3 cellular contexts compared by ENCODE assay signal in the genomic region with DNA sequence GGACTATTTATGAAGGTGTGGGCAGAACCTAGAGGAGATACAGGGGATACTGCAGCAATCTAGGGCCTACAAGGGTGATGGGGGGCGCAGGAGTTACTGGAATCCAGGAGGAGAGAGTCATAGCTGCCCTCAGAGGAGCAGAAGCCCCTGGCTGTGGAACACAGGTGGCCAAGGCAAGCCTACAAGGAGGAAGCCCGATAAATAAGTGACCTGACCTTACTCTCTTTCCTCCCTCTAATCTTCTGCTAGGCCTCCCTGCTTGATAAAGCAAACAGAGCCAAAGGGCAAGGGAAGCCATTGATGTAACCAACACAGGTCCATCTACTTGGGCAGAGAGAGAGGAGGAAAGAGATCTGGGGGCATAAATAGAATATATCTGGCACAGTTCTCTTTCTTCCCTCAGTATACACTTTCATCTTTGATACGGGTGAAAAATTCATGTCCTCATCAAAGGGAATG.
TF ChIP-seq lines count a peak whose summit lies in the region.

No MANE protein-coding gene starts in this region.

TF ChIP-seq in SK-N-SH treated with all-trans-retinoic acid at 6 μM for 48 hours, 23 proteins besides CTCF, POLR2A, EP300 and RAD21 (continued from another document):
- TF ChIP-seq, protein P1, sequence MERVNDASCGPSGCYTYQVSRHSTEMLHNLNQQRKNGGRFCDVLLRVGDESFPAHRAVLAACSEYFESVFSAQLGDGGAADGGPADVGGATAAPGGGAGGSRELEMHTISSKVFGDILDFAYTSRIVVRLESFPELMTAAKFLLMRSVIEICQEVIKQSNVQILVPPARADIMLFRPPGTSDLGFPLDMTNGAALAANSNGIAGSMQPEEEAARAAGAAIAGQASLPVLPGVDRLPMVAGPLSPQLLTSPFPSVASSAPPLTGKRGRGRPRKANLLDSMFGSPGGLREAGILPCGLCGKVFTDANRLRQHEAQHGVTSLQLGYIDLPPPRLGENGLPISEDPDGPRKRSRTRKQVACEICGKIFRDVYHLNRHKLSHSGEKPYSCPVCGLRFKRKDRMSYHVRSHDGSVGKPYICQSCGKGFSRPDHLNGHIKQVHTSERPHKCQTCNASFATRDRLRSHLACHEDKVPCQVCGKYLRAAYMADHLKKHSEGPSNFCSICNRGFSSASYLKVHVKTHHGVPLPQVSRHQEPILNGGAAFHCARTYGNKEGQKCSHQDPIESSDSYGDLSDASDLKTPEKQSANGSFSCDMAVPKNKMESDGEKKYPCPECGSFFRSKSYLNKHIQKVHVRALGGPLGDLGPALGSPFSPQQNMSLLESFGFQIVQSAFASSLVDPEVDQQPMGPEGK (CRISPR knock-in tag; IDR thresholded peaks at IDR 0.05; ENCODE audit: borderline replicate concordance), result no peak
TF ChIP-seq in SK-N-SH treated with all-trans-retinoic acid at 6 μM for 48 hours: peak in this region for 1.

TF ChIP-seq in SK-N-SH, 30 proteins besides CTCF, POLR2A, EP300 and RAD21 (continued from another document):
- TF ChIP-seq, protein P2, sequence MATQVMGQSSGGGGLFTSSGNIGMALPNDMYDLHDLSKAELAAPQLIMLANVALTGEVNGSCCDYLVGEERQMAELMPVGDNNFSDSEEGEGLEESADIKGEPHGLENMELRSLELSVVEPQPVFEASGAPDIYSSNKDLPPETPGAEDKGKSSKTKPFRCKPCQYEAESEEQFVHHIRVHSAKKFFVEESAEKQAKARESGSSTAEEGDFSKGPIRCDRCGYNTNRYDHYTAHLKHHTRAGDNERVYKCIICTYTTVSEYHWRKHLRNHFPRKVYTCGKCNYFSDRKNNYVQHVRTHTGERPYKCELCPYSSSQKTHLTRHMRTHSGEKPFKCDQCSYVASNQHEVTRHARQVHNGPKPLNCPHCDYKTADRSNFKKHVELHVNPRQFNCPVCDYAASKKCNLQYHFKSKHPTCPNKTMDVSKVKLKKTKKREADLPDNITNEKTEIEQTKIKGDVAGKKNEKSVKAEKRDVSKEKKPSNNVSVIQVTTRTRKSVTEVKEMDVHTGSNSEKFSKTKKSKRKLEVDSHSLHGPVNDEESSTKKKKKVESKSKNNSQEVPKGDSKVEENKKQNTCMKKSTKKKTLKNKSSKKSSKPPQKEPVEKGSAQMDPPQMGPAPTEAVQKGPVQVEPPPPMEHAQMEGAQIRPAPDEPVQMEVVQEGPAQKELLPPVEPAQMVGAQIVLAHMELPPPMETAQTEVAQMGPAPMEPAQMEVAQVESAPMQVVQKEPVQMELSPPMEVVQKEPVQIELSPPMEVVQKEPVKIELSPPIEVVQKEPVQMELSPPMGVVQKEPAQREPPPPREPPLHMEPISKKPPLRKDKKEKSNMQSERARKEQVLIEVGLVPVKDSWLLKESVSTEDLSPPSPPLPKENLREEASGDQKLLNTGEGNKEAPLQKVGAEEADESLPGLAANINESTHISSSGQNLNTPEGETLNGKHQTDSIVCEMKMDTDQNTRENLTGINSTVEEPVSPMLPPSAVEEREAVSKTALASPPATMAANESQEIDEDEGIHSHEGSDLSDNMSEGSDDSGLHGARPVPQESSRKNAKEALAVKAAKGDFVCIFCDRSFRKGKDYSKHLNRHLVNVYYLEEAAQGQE (IDR thresholded peaks at IDR 0.05; ENCODE audit: low read depth, low read length), result no peak
- TF ChIP-seq CHD2 (IDR thresholded peaks at IDR 0.05; ENCODE audit: low read length, partially characterized antibody), result no peak
- no peak for TF ChIP-seq TEAD4 (IDR thresholded peaks at IDR 0.05; ENCODE audit: borderline replicate concordance, insufficient read depth)
- TF ChIP-seq, protein P3, sequence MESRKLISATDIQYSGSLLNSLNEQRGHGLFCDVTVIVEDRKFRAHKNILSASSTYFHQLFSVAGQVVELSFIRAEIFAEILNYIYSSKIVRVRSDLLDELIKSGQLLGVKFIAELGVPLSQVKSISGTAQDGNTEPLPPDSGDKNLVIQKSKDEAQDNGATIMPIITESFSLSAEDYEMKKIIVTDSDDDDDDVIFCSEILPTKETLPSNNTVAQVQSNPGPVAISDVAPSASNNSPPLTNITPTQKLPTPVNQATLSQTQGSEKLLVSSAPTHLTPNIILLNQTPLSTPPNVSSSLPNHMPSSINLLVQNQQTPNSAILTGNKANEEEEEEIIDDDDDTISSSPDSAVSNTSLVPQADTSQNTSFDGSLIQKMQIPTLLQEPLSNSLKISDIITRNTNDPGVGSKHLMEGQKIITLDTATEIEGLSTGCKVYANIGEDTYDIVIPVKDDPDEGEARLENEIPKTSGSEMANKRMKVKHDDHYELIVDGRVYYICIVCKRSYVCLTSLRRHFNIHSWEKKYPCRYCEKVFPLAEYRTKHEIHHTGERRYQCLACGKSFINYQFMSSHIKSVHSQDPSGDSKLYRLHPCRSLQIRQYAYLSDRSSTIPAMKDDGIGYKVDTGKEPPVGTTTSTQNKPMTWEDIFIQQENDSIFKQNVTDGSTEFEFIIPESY (IDR thresholded peaks at IDR 0.05; ENCODE audit: borderline replicate concordance, low read depth), result no peak
TF ChIP-seq in SK-N-SH: peak in this region for 0.

TF ChIP-seq in GM23338, 12 proteins besides CTCF, POLR2A, EP300 and RAD21 (continued from another document):
- TF ChIP-seq, protein P4, sequence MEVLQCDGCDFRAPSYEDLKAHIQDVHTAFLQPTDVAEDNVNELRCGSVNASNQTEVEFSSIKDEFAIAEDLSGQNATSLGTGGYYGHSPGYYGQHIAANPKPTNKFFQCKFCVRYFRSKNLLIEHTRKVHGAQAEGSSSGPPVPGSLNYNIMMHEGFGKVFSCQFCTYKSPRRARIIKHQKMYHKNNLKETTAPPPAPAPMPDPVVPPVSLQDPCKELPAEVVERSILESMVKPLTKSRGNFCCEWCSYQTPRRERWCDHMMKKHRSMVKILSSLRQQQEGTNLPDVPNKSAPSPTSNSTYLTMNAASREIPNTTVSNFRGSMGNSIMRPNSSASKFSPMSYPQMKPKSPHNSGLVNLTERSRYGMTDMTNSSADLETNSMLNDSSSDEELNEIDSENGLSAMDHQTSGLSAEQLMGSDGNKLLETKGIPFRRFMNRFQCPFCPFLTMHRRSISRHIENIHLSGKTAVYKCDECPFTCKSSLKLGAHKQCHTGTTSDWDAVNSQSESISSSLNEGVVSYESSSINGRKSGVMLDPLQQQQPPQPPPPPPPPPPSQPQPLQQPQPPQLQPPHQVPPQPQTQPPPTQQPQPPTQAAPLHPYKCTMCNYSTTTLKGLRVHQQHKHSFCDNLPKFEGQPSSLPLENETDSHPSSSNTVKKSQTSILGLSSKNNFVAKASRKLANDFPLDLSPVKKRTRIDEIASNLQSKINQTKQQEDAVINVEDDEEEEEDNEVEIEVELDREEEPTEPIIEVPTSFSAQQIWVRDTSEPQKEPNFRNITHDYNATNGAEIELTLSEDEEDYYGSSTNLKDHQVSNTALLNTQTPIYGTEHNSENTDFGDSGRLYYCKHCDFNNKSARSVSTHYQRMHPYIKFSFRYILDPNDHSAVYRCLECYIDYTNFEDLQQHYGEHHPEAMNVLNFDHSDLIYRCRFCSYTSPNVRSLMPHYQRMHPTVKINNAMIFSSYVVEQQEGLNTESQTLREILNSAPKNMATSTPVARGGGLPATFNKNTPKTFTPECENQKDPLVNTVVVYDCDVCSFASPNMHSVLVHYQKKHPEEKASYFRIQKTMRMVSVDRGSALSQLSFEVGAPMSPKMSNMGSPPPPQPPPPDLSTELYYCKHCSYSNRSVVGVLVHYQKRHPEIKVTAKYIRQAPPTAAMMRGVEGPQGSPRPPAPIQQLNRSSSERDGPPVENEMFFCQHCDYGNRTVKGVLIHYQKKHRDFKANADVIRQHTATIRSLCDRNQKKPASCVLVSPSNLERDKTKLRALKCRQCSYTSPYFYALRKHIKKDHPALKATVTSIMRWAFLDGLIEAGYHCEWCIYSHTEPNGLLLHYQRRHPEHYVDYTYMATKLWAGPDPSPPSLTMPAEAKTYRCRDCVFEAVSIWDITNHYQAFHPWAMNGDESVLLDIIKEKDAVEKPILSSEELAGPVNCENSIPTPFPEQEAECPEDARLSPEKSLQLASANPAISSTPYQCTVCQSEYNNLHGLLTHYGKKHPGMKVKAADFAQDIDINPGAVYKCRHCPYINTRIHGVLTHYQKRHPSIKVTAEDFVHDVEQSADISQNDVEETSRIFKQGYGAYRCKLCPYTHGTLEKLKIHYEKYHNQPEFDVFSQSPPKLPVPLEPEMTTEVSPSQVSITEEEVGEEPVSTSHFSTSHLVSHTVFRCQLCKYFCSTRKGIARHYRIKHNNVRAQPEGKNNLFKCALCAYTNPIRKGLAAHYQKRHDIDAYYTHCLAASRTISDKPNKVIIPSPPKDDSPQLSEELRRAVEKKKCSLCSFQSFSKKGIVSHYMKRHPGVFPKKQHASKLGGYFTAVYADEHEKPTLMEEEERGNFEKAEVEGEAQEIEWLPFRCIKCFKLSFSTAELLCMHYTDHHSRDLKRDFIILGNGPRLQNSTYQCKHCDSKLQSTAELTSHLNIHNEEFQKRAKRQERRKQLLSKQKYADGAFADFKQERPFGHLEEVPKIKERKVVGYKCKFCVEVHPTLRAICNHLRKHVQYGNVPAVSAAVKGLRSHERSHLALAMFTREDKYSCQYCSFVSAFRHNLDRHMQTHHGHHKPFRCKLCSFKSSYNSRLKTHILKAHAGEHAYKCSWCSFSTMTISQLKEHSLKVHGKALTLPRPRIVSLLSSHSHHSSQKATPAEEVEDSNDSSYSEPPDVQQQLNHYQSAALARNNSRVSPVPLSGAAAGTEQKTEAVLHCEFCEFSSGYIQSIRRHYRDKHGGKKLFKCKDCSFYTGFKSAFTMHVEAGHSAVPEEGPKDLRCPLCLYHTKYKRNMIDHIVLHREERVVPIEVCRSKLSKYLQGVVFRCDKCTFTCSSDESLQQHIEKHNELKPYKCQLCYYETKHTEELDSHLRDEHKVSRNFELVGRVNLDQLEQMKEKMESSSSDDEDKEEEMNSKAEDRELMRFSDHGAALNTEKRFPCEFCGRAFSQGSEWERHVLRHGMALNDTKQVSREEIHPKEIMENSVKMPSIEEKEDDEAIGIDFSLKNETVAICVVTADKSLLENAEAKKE (CRISPR knock-in tag; IDR thresholded peaks at IDR 0.05), result no peak
- no peak for TF ChIP-seq EZH2phosphoT487 (IDR thresholded peaks at IDR 0.05; ENCODE audit: unreplicated experiment)
- TF ChIP-seq STAT1 (IDR thresholded peaks at IDR 0.05; ENCODE audit: unreplicated experiment), result no peak
- TF ChIP-seq ZNF331 (CRISPR knock-in tag; IDR thresholded peaks at IDR 0.05; ENCODE audit: low read depth), result no peak
- TF ChIP-seq, protein P5, sequence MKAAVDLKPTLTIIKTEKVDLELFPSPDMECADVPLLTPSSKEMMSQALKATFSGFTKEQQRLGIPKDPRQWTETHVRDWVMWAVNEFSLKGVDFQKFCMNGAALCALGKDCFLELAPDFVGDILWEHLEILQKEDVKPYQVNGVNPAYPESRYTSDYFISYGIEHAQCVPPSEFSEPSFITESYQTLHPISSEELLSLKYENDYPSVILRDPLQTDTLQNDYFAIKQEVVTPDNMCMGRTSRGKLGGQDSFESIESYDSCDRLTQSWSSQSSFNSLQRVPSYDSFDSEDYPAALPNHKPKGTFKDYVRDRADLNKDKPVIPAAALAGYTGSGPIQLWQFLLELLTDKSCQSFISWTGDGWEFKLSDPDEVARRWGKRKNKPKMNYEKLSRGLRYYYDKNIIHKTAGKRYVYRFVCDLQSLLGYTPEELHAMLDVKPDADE (IDR thresholded peaks at IDR 0.05), result no peak
